Comparison of ENCODE assay signal across 19 cellular contexts in genomic region chr14:105882626-105883025, GRCh38.
DNase-seq lines count a peak whose midpoint lies in the region; ATAC-seq and TF ChIP-seq lines count a peak whose summit lies in the region.
"Had no signal": no experiment of that assay in that cellular context is flagged by ENCODE, and none has a peak within 500 bp of the region (broad histone marks: within the 10 kb centered on the region; RNA-seq: fewer than 3 reads in every experiment).

No MANE protein-coding gene starts in this region.

- peaks cover 63% of the 10 kb centered on the region for H3K79me2 ChIP-seq in Loucy (ENCODE audit: insufficient read depth, low read length)
- H3K79me2 ChIP-seq: parathyroid adenoma had no signal

- WGBS in spleen, 5 donors: 51 to 64% (median 58%) methylated on average over 3 to 5 of the region's 5 CpGs

- H2AFZ ChIP-seq in Loucy (ENCODE audit: low read length): no peak overlapping the region
- H2AFZ ChIP-seq: parathyroid adenoma had no signal

- TF ChIP-seq POLR2A in spleen (IDR thresholded peaks at IDR 0.05): no peak

- no peaks in the 10 kb centered on the region for H3K36me3 ChIP-seq in Loucy (ENCODE audit: insufficient read depth, low read length)
- H3K36me3 ChIP-seq in spleen: no peaks in the 10 kb centered on the region
- H3K36me3 ChIP-seq: esophagus squamous epithelium had no signal

- ATAC-seq in left lobe of liver (no peak), GM21423 (IDR thresholded peaks at IDR 0.05; ENCODE audit: unreplicated experiment) (no peak), SK-N-SH treated with all-trans-retinoic acid at 6 μM for 48 hours (no peak), HG03175 (IDR thresholded peaks at IDR 0.05; ENCODE audit: unreplicated experiment) (no peak)
- ATAC-seq: activated CD8-positive, alpha-beta T cell treated with anti-CD3 and anti-CD28 coated beads, Interleukin-2, amount 10 ng/mL, durations not matched to agents 7 days and 5 days; T-cell had no signal

- peak; percentile 3 for DNase-seq in D341Med (ENCODE audit: low spot score)
- peak; percentile 15 for DNase-seq in left lobe of liver (ENCODE audit: low spot score)
- DNase-seq in spleen: peak; percentile 72
- DNase-seq: activated CD8-positive, alpha-beta T cell treated with anti-CD3 and anti-CD28 coated beads, Interleukin-2, amount 10 ng/mL, durations not matched to agents 7 days and 5 days; amniotic stem cell; caudate nucleus; DMS79 treated with DMSO at 0.1 percent for 48 hours; effector CD8-positive, alpha-beta T cell; esophagus squamous epithelium; NCI-H1436; NCI-H2171; NCI-H526 had no signal

- no peaks in the 10 kb centered on the region for H4K20me1 ChIP-seq in Loucy (ENCODE audit: insufficient read depth, low read length, poor library complexity, severe bottlenecking)

- peak overlapping the region; percentile 51 for H3K9ac ChIP-seq in Loucy (ENCODE audit: low read depth, low read length, poor library complexity, severe bottlenecking)
- H3K9ac ChIP-seq: parathyroid adenoma had no signal

- no peak overlapping the region for H3K27ac ChIP-seq in spleen
- H3K27ac ChIP-seq: esophagus squamous epithelium, parathyroid adenoma, VCaP had no signal

- TF ChIP-seq CTCF in Loucy (conservative IDR thresholded peaks at IDR 0.05; ENCODE audit: low read length): no peak
- no peak for TF ChIP-seq CTCF in spleen (IDR thresholded peaks at IDR 0.05 in 8 of 11, conservative IDR thresholded peaks at IDR 0.05 in 3 of 11)

- H3K27me3 ChIP-seq in Loucy (ENCODE audit: insufficient read depth, low read length, poor library complexity, severe bottlenecking) (no peaks in the 10 kb centered on the region), spleen (replicated peaks in 1 of 7) (peaks cover 0 to 18% (median 0%) of the 10 kb centered on the region in 7 donors)

- H3K9me3 ChIP-seq in Loucy (ENCODE audit: insufficient read depth, low read depth, low read length) (no peaks in the 10 kb centered on the region), spleen (no peaks in the 10 kb centered on the region)
- H3K9me3 ChIP-seq: esophagus squamous epithelium had no signal

- H3K9me2 ChIP-seq in Loucy (replicated peaks; ENCODE audit: low read depth, low read length): no peaks in the 10 kb centered on the region

- no peaks in the 10 kb centered on the region for H3F3A ChIP-seq in Loucy (ENCODE audit: low read depth)

- peaks cover 54% of the 10 kb centered on the region for H3K4me1 ChIP-seq in Loucy (ENCODE audit: insufficient read depth, low read length, poor library complexity, severe bottlenecking)
- peaks cover 0 to 8% (median 0%) of the 10 kb centered on the region in 6 donors for H3K4me1 ChIP-seq in spleen
- H3K4me1 ChIP-seq: esophagus squamous epithelium, parathyroid adenoma had no signal

- intact Hi-C loops in spleen (cut with DNase I; ENCODE audit: low total_unique reads): no loop called here

- peak overlapping the region; percentile 14 for H3K4me3 ChIP-seq in Loucy (ENCODE audit: low read length, poor library complexity, severe bottlenecking)
- H3K4me3 ChIP-seq in spleen: peak overlapping the region in 1 of 8 donors; percentile 44
- H3K4me3 ChIP-seq: esophagus squamous epithelium had no signal

- peak overlapping the region; percentile 86 for H3K4me2 ChIP-seq in Loucy (ENCODE audit: low read depth, low read length, poor library complexity, severe bottlenecking)

TF ChIP-seq in SK-N-SH treated with all-trans-retinoic acid at 6 μM for 48 hours, 23 proteins besides CTCF, POLR2A, EP300 and RAD21:
- TF ChIP-seq RARB (CRISPR knock-in tag; IDR thresholded peaks at IDR 0.05) (no peak), PATZ1 (CRISPR knock-in tag; IDR thresholded peaks at IDR 0.05; ENCODE audit: borderline replicate concordance) (no peak), ZNF565 (CRISPR knock-in tag; conservative IDR thresholded peaks at IDR 0.05; ENCODE audit: low read depth) (no peak), CSRNP3 (CRISPR knock-in tag; IDR thresholded peaks at IDR 0.05) (no peak)
- TF ChIP-seq, protein P1, sequence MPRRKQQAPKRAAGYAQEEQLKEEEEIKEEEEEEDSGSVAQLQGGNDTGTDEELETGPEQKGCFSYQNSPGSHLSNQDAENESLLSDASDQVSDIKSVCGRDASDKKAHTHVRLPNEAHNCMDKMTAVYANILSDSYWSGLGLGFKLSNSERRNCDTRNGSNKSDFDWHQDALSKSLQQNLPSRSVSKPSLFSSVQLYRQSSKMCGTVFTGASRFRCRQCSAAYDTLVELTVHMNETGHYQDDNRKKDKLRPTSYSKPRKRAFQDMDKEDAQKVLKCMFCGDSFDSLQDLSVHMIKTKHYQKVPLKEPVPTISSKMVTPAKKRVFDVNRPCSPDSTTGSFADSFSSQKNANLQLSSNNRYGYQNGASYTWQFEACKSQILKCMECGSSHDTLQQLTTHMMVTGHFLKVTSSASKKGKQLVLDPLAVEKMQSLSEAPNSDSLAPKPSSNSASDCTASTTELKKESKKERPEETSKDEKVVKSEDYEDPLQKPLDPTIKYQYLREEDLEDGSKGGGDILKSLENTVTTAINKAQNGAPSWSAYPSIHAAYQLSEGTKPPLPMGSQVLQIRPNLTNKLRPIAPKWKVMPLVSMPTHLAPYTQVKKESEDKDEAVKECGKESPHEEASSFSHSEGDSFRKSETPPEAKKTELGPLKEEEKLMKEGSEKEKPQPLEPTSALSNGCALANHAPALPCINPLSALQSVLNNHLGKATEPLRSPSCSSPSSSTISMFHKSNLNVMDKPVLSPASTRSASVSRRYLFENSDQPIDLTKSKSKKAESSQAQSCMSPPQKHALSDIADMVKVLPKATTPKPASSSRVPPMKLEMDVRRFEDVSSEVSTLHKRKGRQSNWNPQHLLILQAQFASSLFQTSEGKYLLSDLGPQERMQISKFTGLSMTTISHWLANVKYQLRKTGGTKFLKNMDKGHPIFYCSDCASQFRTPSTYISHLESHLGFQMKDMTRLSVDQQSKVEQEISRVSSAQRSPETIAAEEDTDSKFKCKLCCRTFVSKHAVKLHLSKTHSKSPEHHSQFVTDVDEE (CRISPR knock-in tag; IDR thresholded peaks at IDR 0.05): no peak

Comparison
In these comparisons a context has a peak if more than half of its experiments do, and no peak if none do; other contexts are left out.
1. DNase-seq: peak in every context shown above with its lines; median percentile 72 in spleen; 15 in left lobe of liver; 3 in D341Med.